ENCODE assay signal across 14 cellular contexts in the genomic region with DNA sequence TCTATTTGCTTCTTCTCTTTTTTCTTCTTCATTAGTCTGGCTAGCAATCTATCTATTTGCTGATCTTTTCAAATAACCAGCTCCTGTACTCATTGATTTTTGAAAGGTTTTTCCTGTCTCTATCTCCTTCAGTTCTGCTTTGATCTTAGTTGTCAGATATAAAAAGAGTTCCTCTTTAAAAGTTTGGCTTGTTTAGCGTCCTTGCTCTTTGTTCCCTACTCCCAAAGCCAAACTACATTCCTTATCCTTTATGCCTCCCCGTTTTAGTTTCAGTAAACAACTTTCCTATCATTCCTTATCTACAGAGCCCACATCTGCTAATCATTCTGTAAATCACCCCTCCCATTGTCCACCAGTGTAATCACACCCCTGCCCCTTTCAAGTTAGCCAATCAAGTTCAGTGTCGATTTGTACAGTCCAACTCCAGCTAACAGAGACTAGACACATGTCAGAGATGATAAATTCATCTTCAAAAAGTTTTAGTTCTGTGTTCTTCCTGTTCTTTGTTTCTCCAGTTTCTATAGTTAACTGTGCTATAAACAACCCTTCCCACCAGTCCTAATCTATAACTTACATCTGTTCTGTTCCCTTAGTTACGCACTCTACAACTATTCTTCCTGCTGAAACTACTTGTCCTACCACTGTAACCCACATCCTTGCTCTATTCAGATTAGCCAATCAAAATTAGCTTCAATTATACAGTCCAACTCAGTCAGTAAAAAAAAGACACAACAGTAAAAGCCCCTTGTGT. TPM values are rescaled to one million over a fixed set of nuclear protein-coding genes. Genes with fewer than 3 reads are reported as not detected.
A peak's percentile ranks its signal among the peaks of the same experiment; 100 is the strongest.
DNase-seq lines count a peak whose midpoint lies in the region; ATAC-seq, FAIRE-seq and TF ChIP-seq lines count a peak whose summit lies in the region.
"Had no signal": no experiment of that assay in that cellular context is flagged by ENCODE, and none has a peak within 500 bp of the region (broad histone marks: within the 10 kb centered on the region; RNA-seq: fewer than 3 reads in every experiment).

No MANE protein-coding gene starts in this region.

- POLR2A ChIA-PET in Caco-2 (lab: Charles Lee), result no interaction called here
- POLR2A ChIA-PET in K562 (lab: Yijun Ruan, JAX), result no interaction called here
- POLR2A ChIA-PET in activated CD8-positive, alpha-beta T cell treated with anti-CD3 and anti-CD28 coated beads, Interleukin-2, amount 10 ng/mL, durations not matched to agents 7 days and 5 days (lab: Charles Lee), result no interaction called here

- ATAC-seq in K562 (peak; percentile 70), HG03378 (IDR thresholded peaks at IDR 0.05; ENCODE audit: unreplicated experiment) (no peak), HG03280 (IDR thresholded peaks at IDR 0.05; ENCODE audit: unreplicated experiment) (no peak), GM21723 (IDR thresholded peaks at IDR 0.05; ENCODE audit: unreplicated experiment) (no peak)
- no peak for ATAC-seq in activated CD8-positive, alpha-beta T cell treated with anti-CD3 and anti-CD28 coated beads, Interleukin-2, amount 10 ng/mL, durations not matched to agents 7 days and 5 days

- peak overlapping the region; percentile 57; the same call in 1 of the 2 replicates for H2AFZ ChIP-seq in Loucy (ENCODE audit: low read length)
- no peak overlapping the region for H2AFZ ChIP-seq in K562 (ENCODE audit: low read depth, low read length)

- BruUV-seq in Caco-2 (replicated peaks; lab: Mats Ljungman, UMichigan) (no TSS peak), K562 (replicated peaks; lab: Mats Ljungman, UMichigan) (no TSS peak)

- H3K4me1 ChIP-seq in Caco-2 (peaks cover 32% of the 10 kb centered on the region), Loucy (ENCODE audit: insufficient read depth, low read length, poor library complexity, severe bottlenecking) (peaks cover 39% of the 10 kb centered on the region), K562 (replicated peaks in 1 of 2; ENCODE audit: control insufficient read depth in 2 of 2, insufficient read depth in 2 of 2, low read length in 2 of 2) (peaks cover 0 to 5% of the 10 kb centered on the region in 2 experiments; a peak in 2 of 5 replicates), mesodermal cell (ENCODE audit: control insufficient read depth, insufficient read depth, low read length, poor library complexity, severe bottlenecking) (peaks cover 13% of the 10 kb centered on the region)

- no peaks in the 10 kb centered on the region for H3K9me1 ChIP-seq in K562 (ENCODE audit: control insufficient read depth, insufficient read depth, low read length)

- no peak for TF ChIP-seq RAD21 in K562 (CRISPR knock-in tag; conservative IDR thresholded peaks at IDR 0.05 in 1 of 2, IDR thresholded peaks at IDR 0.05 in 1 of 2)

- H3K36me3 Mint-ChIP-seq in Caco-2 (ENCODE audit: insufficient read depth, unreplicated experiment), result peaks cover 5% of the 10 kb centered on the region
- H3K36me3 Mint-ChIP-seq in activated CD8-positive, alpha-beta T cell treated with anti-CD3 and anti-CD28 coated beads, Interleukin-2, amount 10 ng/mL, durations not matched to agents 7 days and 5 days (ENCODE audit: low read depth), result no peaks in the 10 kb centered on the region
- H3K36me3 Mint-ChIP-seq: activated naive CD8-positive, alpha-beta T cell treated with anti-CD3 and anti-CD28 coated beads for 36 hours had no signal

- DNase-seq in Caco-2 (peak; percentile 65 to 69), K562 (ENCODE audit: extremely low read depth in 1 of 4, low spot score in 3 of 4) (peak; percentile 27 to 53 (median 38))
- DNase-seq in activated CD8-positive, alpha-beta T cell treated with anti-CD3 and anti-CD28 coated beads, Interleukin-2, amount 10 ng/mL, durations not matched to agents 7 days and 5 days, result no peak
- DNase-seq: activated naive CD8-positive, alpha-beta T cell treated with anti-CD3 and anti-CD28 coated beads for 36 hours; AML-193; NCI-H2171; SHP77; substantia nigra had no signal

- H3K27me3 ChIP-seq in Caco-2 (replicated peaks; ENCODE audit: control insufficient read depth, insufficient read depth, low read length), result no peaks in the 10 kb centered on the region
- H3K27me3 ChIP-seq in Loucy (ENCODE audit: insufficient read depth, low read length, poor library complexity, severe bottlenecking), result no peaks in the 10 kb centered on the region
- H3K27me3 ChIP-seq in K562 (ENCODE audit: control insufficient read depth in 2 of 2, insufficient read depth in 2 of 2, low read length in 2 of 2), result no peaks in the 10 kb centered on the region
- H3K27me3 ChIP-seq: cardiac muscle cell had no signal

- H3K4me3 ChIP-seq in Caco-2 (ENCODE audit: low read depth, low read length) (no peak overlapping the region), Loucy (ENCODE audit: low read length, poor library complexity, severe bottlenecking) (peak overlapping the region; percentile 38), K562 (no peak overlapping the region), mesodermal cell (ENCODE audit: extremely low read depth, insufficient read depth, low read length, poor library complexity, severe bottlenecking) (no peak overlapping the region)
- H3K4me3 ChIP-seq: cardiac muscle cell had no signal

- H3F3A ChIP-seq in Loucy (ENCODE audit: low read depth), result peaks cover 10% of the 10 kb centered on the region; the same call in 1 of the 2 replicates

- peak overlapping the region; percentile 4; the same call in 1 of the 3 replicates for H3K27ac ChIP-seq in K562 (ENCODE audit: extremely low read depth, low read depth, low read length)
- peak overlapping the region; percentile 78 for H3K27ac ChIP-seq in mesodermal cell (ENCODE audit: low read depth, low read length, severe bottlenecking)
- H3K27ac ChIP-seq: cardiac muscle cell had no signal

- H3K27me3 Mint-ChIP-seq in Caco-2 (ENCODE audit: insufficient read depth, unreplicated experiment), result no peaks in the 10 kb centered on the region
- peaks cover 2% of the 10 kb centered on the region for H3K27me3 Mint-ChIP-seq in activated CD8-positive, alpha-beta T cell treated with anti-CD3 and anti-CD28 coated beads, Interleukin-2, amount 10 ng/mL, durations not matched to agents 7 days and 5 days (ENCODE audit: low read depth)

- 32% methylated on average over 4 of the region's 4 CpGs for WGBS in K562 (ENCODE audit: insufficient coverage, low coverage, missing lambda C conversion rate)
- 55 to 83% methylated on average over 3 of the region's 4 CpGs for WGBS in mesodermal cell (ENCODE audit: insufficient coverage in 2 of 2), 2 experiments

- H3K4me2 ChIP-seq in Loucy (ENCODE audit: low read depth, low read length, poor library complexity, severe bottlenecking) (peak overlapping the region; percentile 65), K562 (ENCODE audit: insufficient read depth, low read length) (no peak overlapping the region)

- H3K79me2 ChIP-seq in Loucy (ENCODE audit: insufficient read depth, low read length), result no peaks in the 10 kb centered on the region
- H3K79me2 ChIP-seq in K562 (ENCODE audit: control insufficient read depth, insufficient read depth, low read length), result no peaks in the 10 kb centered on the region

- H3K27ac Mint-ChIP-seq in Caco-2 (ENCODE audit: unreplicated experiment), result peak overlapping the region; percentile 56
- H3K27ac Mint-ChIP-seq in activated CD8-positive, alpha-beta T cell treated with anti-CD3 and anti-CD28 coated beads, Interleukin-2, amount 10 ng/mL, durations not matched to agents 7 days and 5 days, result no peak overlapping the region
- H3K27ac Mint-ChIP-seq: activated naive CD8-positive, alpha-beta T cell treated with anti-CD3 and anti-CD28 coated beads for 36 hours had no signal

- no peak for TF ChIP-seq CTCF in Caco-2 (IDR thresholded peaks at IDR 0.05; ENCODE audit: insufficient read depth in 1 of 2, low read depth in 1 of 2, low read length in 1 of 2, severe bottlenecking in 1 of 2, unreplicated experiment in 1 of 2)
- TF ChIP-seq CTCF in Loucy (conservative IDR thresholded peaks at IDR 0.05; ENCODE audit: low read length), result no peak
- TF ChIP-seq CTCF in K562 (IDR thresholded peaks at IDR 0.05 in 2 of 3, conservative IDR thresholded peaks at IDR 0.05 in 1 of 3; ENCODE audit: insufficient read depth in 2 of 3, low read depth in 1 of 3, low read length in 3 of 3), result no peak

- H3K9me3 Mint-ChIP-seq in Caco-2 (ENCODE audit: unreplicated experiment), result no peaks in the 10 kb centered on the region
- H3K9me3 Mint-ChIP-seq in activated CD8-positive, alpha-beta T cell treated with anti-CD3 and anti-CD28 coated beads, Interleukin-2, amount 10 ng/mL, durations not matched to agents 7 days and 5 days (ENCODE audit: insufficient read depth), result no peaks in the 10 kb centered on the region
- H3K9me3 Mint-ChIP-seq: activated naive CD8-positive, alpha-beta T cell treated with anti-CD3 and anti-CD28 coated beads for 36 hours had no signal

- H3K4me1 Mint-ChIP-seq in Caco-2 (ENCODE audit: low read depth, unreplicated experiment), result peaks cover 42% of the 10 kb centered on the region
- peaks cover 3% of the 10 kb centered on the region for H3K4me1 Mint-ChIP-seq in activated CD8-positive, alpha-beta T cell treated with anti-CD3 and anti-CD28 coated beads, Interleukin-2, amount 10 ng/mL, durations not matched to agents 7 days and 5 days (ENCODE audit: low read depth)
- H3K4me1 Mint-ChIP-seq: activated naive CD8-positive, alpha-beta T cell treated with anti-CD3 and anti-CD28 coated beads for 36 hours had no signal

- no peaks in the 10 kb centered on the region for H4K20me1 ChIP-seq in Loucy (ENCODE audit: insufficient read depth, low read length, poor library complexity, severe bottlenecking)
- H4K20me1 ChIP-seq in K562 (replicated peaks; ENCODE audit: control insufficient read depth, insufficient read depth, low read length), result no peaks in the 10 kb centered on the region

- peak overlapping the region; percentile 21 for H3K9ac ChIP-seq in Loucy (ENCODE audit: low read depth, low read length, poor library complexity, severe bottlenecking)
- H3K9ac ChIP-seq in K562 (ENCODE audit: insufficient read depth in 1 of 2, low read depth in 2 of 2, low read length in 2 of 2), result no peak overlapping the region

- H3K4me3 Mint-ChIP-seq in Caco-2 (ENCODE audit: unreplicated experiment), result peak overlapping the region; percentile 45
- H3K4me3 Mint-ChIP-seq in activated CD8-positive, alpha-beta T cell treated with anti-CD3 and anti-CD28 coated beads, Interleukin-2, amount 10 ng/mL, durations not matched to agents 7 days and 5 days, result no peak overlapping the region
- H3K4me3 Mint-ChIP-seq: activated naive CD8-positive, alpha-beta T cell treated with anti-CD3 and anti-CD28 coated beads for 36 hours had no signal

- in situ Hi-C loops in K562 (cut with MboI), result loop anchor here (25.0 kb wide), 1 partner anchor 1902 kb away; no protein-coding TSS in a partner anchor

- TF ChIP-seq EP300 in K562 (IDR thresholded peaks at IDR 0.05; ENCODE audit: low read length), result no peak; the same call in 1 of the 2 replicates

- intact Hi-C loops in Caco-2 (cut with micrococcal nuclease; ENCODE audit: unreplicated experiment) (loop anchor here (2.0 kb wide), 2 partner anchors 41 to 71 kb away; no protein-coding TSS in a partner anchor), K562 (cut with micrococcal nuclease) (loop anchor here (5.0 to 10.0 kb wide), 2 partner anchors 37 to 245 kb away; no protein-coding TSS in a partner anchor)

- CTCF ChIA-PET in Caco-2 (lab: Charles Lee) (interaction anchor here (2.0 kb wide), 1 partner anchor 10 kb away, joined by 7 read pairs; no protein-coding TSS in a partner anchor), K562 (lab: Yijun Ruan, JAX; ENCODE audit: low intra/inter-chr PET ratio) (no interaction called here)
- CTCF ChIA-PET in activated CD8-positive, alpha-beta T cell treated with anti-CD3 and anti-CD28 coated beads, Interleukin-2, amount 10 ng/mL, durations not matched to agents 7 days and 5 days (lab: Charles Lee), result interaction anchor here (1.1 to 1.5 kb wide), 2 partner anchors 10 to 71 kb away, joined by 3 read pairs; no protein-coding TSS in a partner anchor

- FAIRE-seq in K562 (lab: Jason Lieb, UNC), result no peak

- H3K9me2 ChIP-seq in Loucy (replicated peaks; ENCODE audit: low read depth, low read length), result no peaks in the 10 kb centered on the region

- no peak for TF ChIP-seq POLR2A in K562 (conservative IDR thresholded peaks at IDR 0.05)

- no peaks in the 10 kb centered on the region; the same call in none of the 2 replicates for H3K9me3 ChIP-seq in Caco-2
- H3K9me3 ChIP-seq in Loucy (ENCODE audit: insufficient read depth, low read depth, low read length), result no peaks in the 10 kb centered on the region; the same call in 1 of the 2 replicates
- H3K9me3 ChIP-seq in K562 (replicated peaks; ENCODE audit: control insufficient read depth, insufficient read depth, low read depth, low read length), result peaks cover 26% of the 10 kb centered on the region
- peaks cover 13% of the 10 kb centered on the region for H3K9me3 ChIP-seq in mesodermal cell (ENCODE audit: control insufficient read depth, low read length)

- H3K36me3 ChIP-seq in Caco-2 (ENCODE audit: control insufficient read depth, insufficient read depth, low read length), result no peaks in the 10 kb centered on the region
- H3K36me3 ChIP-seq in Loucy (ENCODE audit: insufficient read depth, low read length), result no peaks in the 10 kb centered on the region
- H3K36me3 ChIP-seq in K562 (ENCODE audit: control insufficient read depth, insufficient read depth, low read length), result no peaks in the 10 kb centered on the region; the same call in 2 of the 3 replicates
- peaks cover 44% of the 10 kb centered on the region for H3K36me3 ChIP-seq in mesodermal cell (ENCODE audit: control insufficient read depth, insufficient read depth, low read length)
- H3K36me3 ChIP-seq: cardiac muscle cell had no signal

RNA-seq across cellular contexts. Expression of gene TFPI, which starts 44.4 kb away (rescaled TPM):
- total RNA-seq in Caco-2 (2022) (31.0 and 40.2 TPM in 2 replicates), K562 (2014; rRNA removed) (35.4 and 53.5 TPM in 2 replicates), K562 (2014; rRNA removed; fragmentation: Illumina TruSeq; extraction: Trizol) (100 and 145 TPM in 2 replicates), K562 (2015; rRNA removed; fragmentation: Illumina TruSeq; extraction: Trizol) (54.3 and 58.1 TPM in 2 replicates), K562 (2021) (74.7 and 83.0 TPM in 2 replicates)
- total RNA-seq in K562 (2011; cell fraction: chromatin; rRNA removed; ENCODE audit: low replicate concordance), result 87.5 and 177 TPM in 2 replicates
- 61.4 and 81.3 TPM in 2 replicates for total RNA-seq in K562 (2011; cell fraction: nucleolus; rRNA removed)
- 135 and 144 TPM in 2 replicates for total RNA-seq in K562 (2011; cell fraction: nucleoplasm; rRNA removed)
- polyA plus RNA-seq in K562 (2011; rRNA removed) (179 and 1,046 TPM in 2 replicates), K562 (2014; fragmentation: Illumina TruSeq; extraction: Trizol) (104 TPM in 2 replicates), K562 (2014; fragmentation: Nextera tagmentation; extraction: Ambion mirVana) (100 to 1,000 TPM; 179 to 219 TPM), K562 (2014; rRNA removed) (61.8 and 76.3 TPM in 2 replicates)
- polyA plus RNA-seq in K562 (2011; cell fraction: cytosol; rRNA removed), result 33.6 and 424 TPM in 2 replicates
- polyA plus RNA-seq in K562 (2011; cell fraction: nucleus; rRNA removed), result 32.9 and 293 TPM in 2 replicates
- polyA plus RNA-seq in K562 (2012), result 51.0 and 52.7 TPM in 2 replicates
- polyA minus RNA-seq in K562 (2011; rRNA and poly(A)+ RNA removed), result 205 and 989 TPM in 2 replicates
- polyA minus RNA-seq in K562 (2011; cell fraction: cytosol; rRNA and poly(A)+ RNA removed), result 60.0 and 237 TPM in 2 replicates
- polyA minus RNA-seq in K562 (2011; cell fraction: nucleus; rRNA and poly(A)+ RNA removed), result 74.2 and 485 TPM in 2 replicates
- polyA plus RNA-seq in mesodermal cell (2013, experiment 1 of 2), result 457 TPM
- 455 TPM for polyA plus RNA-seq in mesodermal cell (2013, experiment 2 of 2)
- total RNA-seq in activated CD8-positive, alpha-beta T cell treated with anti-CD3 and anti-CD28 coated beads, Interleukin-2, amount 10 ng/mL, durations not matched to agents 7 days and 5 days, result not detected
- total RNA-seq: activated naive CD8-positive, alpha-beta T cell treated with anti-CD3 and anti-CD28 coated beads for 36 hours had no signal

Comparison
In these comparisons a context has a peak if more than half of its experiments do, and no peak if none do; other contexts are left out.
1. RNA of gene TFPI, which starts 44.4 kb away (total RNA-seq): 35.4 to 177 TPM in K562 and 31.0 to 40.2 TPM in Caco-2; not detected in activated CD8-positive, alpha-beta T cell treated with anti-CD3 and anti-CD28 coated beads, Interleukin-2, amount 10 ng/mL, durations not matched to agents 7 days and 5 days; every median in the first group is over 10 times any median in the second.